In genomic region chr19:1063030-1063908, GRCh38 we compare ENCODE assay signal across 11 cellular contexts. TPM values are rescaled to one million over a fixed set of nuclear protein-coding genes. Genes with fewer than 3 reads are reported as not detected.
DNase-seq lines count a peak whose midpoint lies in the region; ATAC-seq, FAIRE-seq and TF ChIP-seq lines count a peak whose summit lies in the region.
"Had no signal": no experiment of that assay in that cellular context is flagged by ENCODE, and none has a peak within 500 bp of the region (broad histone marks: within the 10 kb centered on the region; RNA-seq: fewer than 3 reads in every experiment).

No MANE protein-coding gene starts in this region.

- H3K36me3 ChIP-seq in HCT116 (ENCODE audit: control insufficient read depth in 1 of 2, insufficient read depth in 2 of 2, low read length in 2 of 2) (no peaks in the 10 kb centered on the region), sigmoid colon (no peaks in the 10 kb centered on the region)

- peaks cover 19% of the 10 kb centered on the region; the same call in 1 of the 2 replicates for H3K79me2 ChIP-seq in HCT116 (ENCODE audit: insufficient read depth, low read length)

- no peak overlapping the region for H2AFZ ChIP-seq in HCT116 (ENCODE audit: low read depth, low read length, poor library complexity, severe bottlenecking)

- H3K4me3 Mint-ChIP-seq in CD14-positive monocyte = no peak overlapping the region

- intact Hi-C loops in CD14-positive monocyte (cut with micrococcal nuclease) = no loop called here
- intact Hi-C loops in HCT116 (cut with micrococcal nuclease) = loop anchor here (5.0 kb wide), 1 partner anchor 39 kb away; the partner anchor contains the start of gene GPX4
- intact Hi-C loops in sigmoid colon (cut with DNase I) = no loop called here

- peaks cover 30 to 58% of the 10 kb centered on the region in 2 experiments for H3K4me1 ChIP-seq in HCT116 (ENCODE audit: control insufficient read depth in 1 of 2, insufficient read depth in 2 of 2, low read length in 2 of 2)
- peaks cover 0 to 36% (median 26%) of the 10 kb centered on the region in 4 donors for H3K4me1 ChIP-seq in sigmoid colon

- no peak for FAIRE-seq in RCC 7860 (lab: Jason Lieb, UNC)
- FAIRE-seq: colon, D721Med had no signal

- peaks cover under 1 to 9% (median 5%) of the 10 kb centered on the region in 7 donors for H3K9me3 Mint-ChIP-seq in CD14-positive monocyte

- no peak for TF ChIP-seq RAD21 in HCT116 (IDR thresholded peaks at IDR 0.05; ENCODE audit: low read depth)

- no peaks in the 10 kb centered on the region for H3K9me2 ChIP-seq in HCT116 (ENCODE audit: insufficient read depth)

- peak; percentile 92 for DNase-seq in CD14-positive monocyte (ENCODE audit: low spot score)
- peak; percentile 78 for DNase-seq in HCT116 (ENCODE audit: low read depth, low spot score)
- peak; percentile 46 for DNase-seq in activated CD4-positive, alpha-beta T cell treated with anti-CD3 and anti-CD28 coated beads for 1 hour
- DNase-seq in erythroblast (lab: John Stamatoyannopoulos, UW) = peak; percentile 85 to 86
- DNase-seq in sigmoid colon = no peak
- no peak for DNase-seq in hepatic stellate cell (ENCODE audit: low spot score)
- DNase-seq in RCC 7860 (ENCODE audit: low spot score) = no peak
- DNase-seq: islet precursor cell had no signal

- no peaks in the 10 kb centered on the region for H3K27me3 ChIP-seq in HCT116 (ENCODE audit: insufficient read depth, low read length)
- H3K27me3 ChIP-seq in sigmoid colon = peaks cover 27 to 49% (median 32%) of the 10 kb centered on the region in 3 donors

- H3K27ac Mint-ChIP-seq in CD14-positive monocyte = peak overlapping the region in 2 of 7 donors; percentile 70 to 85

- POLR2A ChIA-PET in HCT116 (lab: Charles Lee) = interaction anchor here (1.1 to 1.4 kb wide), 3 partner anchors 8 to 41 kb away, joined by 3 to 4 read pairs (median 3); partner anchors contain the start of gene GPX4

- H3K4me2 ChIP-seq in HCT116 (ENCODE audit: low read length) = peak overlapping the region; percentile 94

- 84 to 87% methylated on average over 37 of the region's 37 CpGs for WGBS in sigmoid colon, 2 donors

- CTCF ChIA-PET in HCT116 (lab: Charles Lee) = interaction anchor here (0.7 to 1.3 kb wide), 2 partner anchors 41 to 104 kb away, joined by 3 to 6 read pairs; partner anchors contain the start of gene GPX4

- H3K27ac ChIP-seq in HCT116 (ENCODE audit: low read depth, low read length) = peak overlapping the region; percentile 100
- no peak overlapping the region for H3K27ac ChIP-seq in sigmoid colon

- peak overlapping the region; percentile 92 for H3K9ac ChIP-seq in HCT116 (ENCODE audit: low read length)

- H3K4me1 Mint-ChIP-seq in CD14-positive monocyte = peaks cover 31% of the 10 kb centered on the region

- ATAC-seq in HCT116 = 0 out of 2 replicates have a peak, but pooled peaks have one; percentile 4
- no peak for ATAC-seq in GM19397 (IDR thresholded peaks at IDR 0.05; ENCODE audit: unreplicated experiment)

- peaks cover 9 to 13% of the 10 kb centered on the region in 2 donors for H3K36me3 Mint-ChIP-seq in CD14-positive monocyte

- TF ChIP-seq EP300 in sigmoid colon (IDR thresholded peaks at IDR 0.05) = no peak

- H3K27me3 Mint-ChIP-seq in CD14-positive monocyte (ENCODE audit: low read depth in 3 of 3) = peaks cover 0 to 2% (median 2%) of the 10 kb centered on the region in 3 donors

- RAD21 ChIA-PET in HCT116 (lab: Charles Lee; ENCODE audit: low non-redundant PET in 1 of 2, low total read pairs in 2 of 2, uncharacterized antibody in 2 of 2, unreplicated experiment in 2 of 2) = no interaction called here

- TF ChIP-seq POLR2A in HCT116 (IDR thresholded peaks at IDR 0.05; ENCODE audit: borderline replicate concordance, extremely low read depth, insufficient read depth, insufficient read length) = no peak
- no peak for TF ChIP-seq POLR2A in erythroblast (IDR thresholded peaks at IDR 0.05; ENCODE audit: low read length)
- TF ChIP-seq POLR2A in sigmoid colon (IDR thresholded peaks at IDR 0.05) = no peak

- H3K4me3 ChIP-seq in HCT116 (replicated peaks in 1 of 2; ENCODE audit: low read depth in 1 of 2, low read length in 2 of 2) (no peak overlapping the region), sigmoid colon (no peak overlapping the region)

- no TSS peak for BruUV-seq in HCT116 (replicated peaks; lab: Mats Ljungman, UMichigan)

- H4K20me1 ChIP-seq in HCT116 (ENCODE audit: insufficient read depth) = no peaks in the 10 kb centered on the region

- H3K9me3 ChIP-seq in HCT116 (ENCODE audit: control insufficient read depth in 1 of 2, insufficient read depth in 1 of 2, low read depth in 1 of 2, low read length in 2 of 2) = no peaks in the 10 kb centered on the region
- H3K9me3 ChIP-seq in sigmoid colon = peaks cover 0 to 15% (median 4%) of the 10 kb centered on the region in 4 donors

- TF ChIP-seq CTCF in CD14-positive monocyte (IDR thresholded peaks at IDR 0.05) (no peak), HCT116 (IDR thresholded peaks at IDR 0.05 in 2 of 3, conservative IDR thresholded peaks at IDR 0.05 in 1 of 3; ENCODE audit: borderline replicate concordance in 1 of 3, insufficient read depth in 1 of 3, low read depth in 2 of 3, low read length in 2 of 3) (no peak), sigmoid colon (IDR thresholded peaks at IDR 0.05) (no peak)

TF ChIP-seq in HCT116, 20 proteins besides CTCF, POLR2A, EP300 and RAD21:
- TF ChIP-seq SIN3A (IDR thresholded peaks at IDR 0.05; ENCODE audit: low read depth) (no peak), POLR2AphosphoS5 (IDR thresholded peaks at IDR 0.05; ENCODE audit: low read depth, low read length) (peak; percentile 35; the same call in 1 of the 2 replicates)
TF ChIP-seq in HCT116: peak in this region for 1.

RNA-seq across cellular contexts. Expression of gene ARHGAP45, which starts 3.7 kb away (rescaled TPM):
- polyA plus RNA-seq in CD14-positive monocyte (100 to 1,000 TPM; 108 to 137 TPM), sigmoid colon (100 to 1,000 TPM in 1 of 3 donors, 10 to 100 TPM in 2; 38.6 to 103 (median 39.0) TPM)
- total RNA-seq in HCT116 (2021; ENCODE audit: unreplicated experiment) (30.4 TPM), sigmoid colon (10 to 100 TPM; 12.8 to 21.6 (median 18.2) TPM)
- polyA plus RNA-seq in HCT116 (2012) = 26.5 and 29.8 TPM in 2 replicates

RNA-seq across cellular contexts. Expression of gene ABCA7, which starts 23.4 kb away (rescaled TPM):
- polyA plus RNA-seq in CD14-positive monocyte = 1 to 10 TPM; 1.7 to 7.8 TPM
- total RNA-seq in HCT116 (2021; ENCODE audit: unreplicated experiment) = 91.4 TPM
- polyA plus RNA-seq in HCT116 (2012) = 59.2 and 65.7 TPM in 2 replicates
- total RNA-seq in sigmoid colon = 10 to 100 TPM in 2 of 4 donors, 1 to 10 TPM in 2; 3.8 to 20.5 (median 10.9) TPM
- 10 to 100 TPM in 1 of 3 donors, 1 to 10 TPM in 2; 1.8 to 25.1 (median 9.9) TPM for polyA plus RNA-seq in sigmoid colon

RNA-seq across cellular contexts. Expression of gene POLR2E, which starts 31.9 kb away (rescaled TPM):
- polyA plus RNA-seq in CD14-positive monocyte = 100 to 1,000 TPM; 195 to 222 TPM
- 281 TPM for total RNA-seq in HCT116 (2021; ENCODE audit: unreplicated experiment)
- 280 and 302 TPM in 2 replicates for polyA plus RNA-seq in HCT116 (2012)
- 100 to 1,000 TPM in 2 of 4 donors, 10 to 100 TPM in 2; 82.0 to 203 (median 104) TPM for total RNA-seq in sigmoid colon
- polyA plus RNA-seq in sigmoid colon = 100 to 1,000 TPM; 124 to 175 (median 133) TPM

RNA-seq across cellular contexts. Expression of gene CNN2, which starts 36.9 kb away (rescaled TPM):
- 100 to 1,000 TPM in 1 of 2 donors, 10 to 100 TPM in 1; 69.9 to 144 TPM for polyA plus RNA-seq in CD14-positive monocyte
- 212 TPM for total RNA-seq in HCT116 (2021; ENCODE audit: unreplicated experiment)
- 140 and 171 TPM in 2 replicates for polyA plus RNA-seq in HCT116 (2012)
- total RNA-seq in sigmoid colon = 10 to 100 TPM; 25.5 to 59.0 (median 36.3) TPM
- 100 to 1,000 TPM in 1 of 3 donors, 10 to 100 TPM in 2; 48.0 to 115 (median 53.9) TPM for polyA plus RNA-seq in sigmoid colon

RNA-seq across cellular contexts. Expression of gene GPX4, which starts 40.5 kb away (rescaled TPM):
- polyA plus RNA-seq in CD14-positive monocyte (100 to 1,000 TPM; 459 to 508 TPM), sigmoid colon (100 to 1,000 TPM; 311 to 662 (median 643) TPM)
- total RNA-seq in HCT116 (2021; ENCODE audit: unreplicated experiment) (481 TPM), sigmoid colon (100 to 1,000 TPM; 269 to 433 (median 371) TPM)
- polyA plus RNA-seq in HCT116 (2012) = 810 and 823 TPM in 2 replicates

Comparison
In these comparisons a context has a peak if more than half of its experiments do, and no peak if none do; other contexts are left out.
1. DNase-seq: peak in CD14-positive monocyte (single experiment), HCT116 (single experiment), activated CD4-positive, alpha-beta T cell treated with anti-CD3 and anti-CD28 coated beads for 1 hour (single experiment) and erythroblast (2 of 2); none in sigmoid colon (single experiment), hepatic stellate cell (single experiment) and RCC 7860 (single experiment).